ENCODE assay signal across 1 cellular context in genomic region chr3:129614435-129614834, GRCh38.
TF ChIP-seq lines count a peak whose summit lies in the region.

No MANE protein-coding gene starts in this region.

TF ChIP-seq in H1, 55 proteins besides CTCF, POLR2A, EP300 and RAD21 (continued from another document):
- TF ChIP-seq CBX8 (IDR thresholded peaks at IDR 0.05; ENCODE audit: borderline replicate concordance, low read depth, low read length) (no peak), TAF1 (IDR thresholded peaks at IDR 0.05; ENCODE audit: low read depth, low read length) (no peak), SP1 (IDR thresholded peaks at IDR 0.05; ENCODE audit: low read depth, low read length) (no peak), EZH2 (IDR thresholded peaks at IDR 0.05; ENCODE audit: low read depth, low read length, severe bottlenecking) (no peak), SP2 (IDR thresholded peaks at IDR 0.05; ENCODE audit: low read length) (no peak), BCL11A (IDR thresholded peaks at IDR 0.05; ENCODE audit: low read depth in 2 of 2, low read length in 2 of 2) (no peak), RBBP5 (IDR thresholded peaks at IDR 0.05; ENCODE audit: borderline replicate concordance, low read depth, low read length) (no peak), NRF1 (IDR thresholded peaks at IDR 0.05; ENCODE audit: low read depth, low read length) (no peak), GABPA (IDR thresholded peaks at IDR 0.05; ENCODE audit: borderline replicate concordance, insufficient read depth, low read length) (no peak), SRF (IDR thresholded peaks at IDR 0.05; ENCODE audit: low read depth, low read length) (no peak), CEBPB (IDR thresholded peaks at IDR 0.05; ENCODE audit: low read depth, low read length) (no peak)
